In genomic region chr2:107036293-107036692, GRCh38 we compare ENCODE assay signal across 22 cellular contexts.
"Had no signal": no experiment of that assay in that cellular context is flagged by ENCODE, and none has a peak within 500 bp of the region (broad histone marks: within the 10 kb centered on the region; RNA-seq: fewer than 3 reads in every experiment).

No MANE protein-coding gene starts in this region.

- DNase-seq: activated CD4-positive, alpha-beta memory T cell treated with anti-CD3 and anti-CD28 coated beads, Interleukin-2, amount 10 ng/mL, durations not matched to agents 7 days and 5 days; activated CD4-positive, alpha-beta T cell treated with anti-CD3 and anti-CD28 coated beads for 1 hour; activated CD4-positive, alpha-beta T cell treated with anti-CD3 and anti-CD28 coated beads, Interleukin-2, amount 10 ng/mL, durations not matched to agents 7 days and 5 days; activated CD8-positive, alpha-beta memory T cell treated with anti-CD3 and anti-CD28 coated beads, Interleukin-2, amount 50 U/mL, for 48 hours; activated gamma-delta T cell treated with Interleukin-2 at 50 U/mL for 16 hours; activated naive CD4-positive, alpha-beta T cell treated with anti-CD3 and anti-CD28 coated beads, Interleukin-2, amount 50 U/mL, for 16 hours; activated T-cell treated with anti-CD3 and anti-CD28 coated beads, Interleukin-2, amount 50 U/mL, for 24 hours; amniotic stem cell; cerebellar nuclear complex; foreskin fibroblast; midbrain; naive thymus-derived CD8-positive, alpha-beta T cell; stimulated activated CD4-positive, alpha-beta T cell treated with anti-CD3 and anti-CD28 coated beads, Interleukin-12 subunit alpha, Interleukin-12 subunit beta, amount 100 ng/mL, for 4 hours; stimulated activated CD4-positive, alpha-beta T cell treated with anti-CD3 and anti-CD28 coated beads, Interleukin-4, amount 100 ng/mL, for 1 hour; stimulated activated naive CD8-positive, alpha-beta T cell treated with anti-CD3 and anti-CD28 coated beads, Interleukin-15, Interleukin-2, amounts not matched to agents 100 U/mL and 50 U/mL, for 24 hours; T-helper 2 cell; uterus had no signal

- H3K36me3 ChIP-seq: thoracic aorta, uterus had no signal

- H3K9me3 ChIP-seq: uterus had no signal

- H3K4me3 ChIP-seq: coronary artery, skin epidermis, thoracic aorta, uterus had no signal

- H3K27ac ChIP-seq: skin epidermis, thoracic aorta, uterus had no signal

- H3K4me1 ChIP-seq: uterus had no signal

- ATAC-seq: naive thymus-derived CD8-positive, alpha-beta T cell; sciatic nerve; stimulated activated naive CD8-positive, alpha-beta T cell treated with anti-CD3 and anti-CD28 coated beads, Interleukin-15, Interleukin-2, amounts not matched to agents 100 U/mL and 50 U/mL, for 24 hours; WTC11 had no signal

- H3K27me3 ChIP-seq: uterus had no signal
